ENCODE assay signal across 3 cellular contexts in genomic region chr1:226983998-226984364, GRCh38.
TF ChIP-seq lines count a peak whose summit lies in the region.

No MANE protein-coding gene starts in this region.

TF ChIP-seq in SK-N-SH treated with all-trans-retinoic acid at 6 μM for 48 hours, 23 proteins besides CTCF, POLR2A, EP300 and RAD21 (continued from another document):
- no peak for TF ChIP-seq PATZ1 (CRISPR knock-in tag; IDR thresholded peaks at IDR 0.05; ENCODE audit: borderline replicate concordance)
- TF ChIP-seq PPARA (CRISPR knock-in tag; IDR thresholded peaks at IDR 0.05; ENCODE audit: borderline replicate concordance), result no peak
- TF ChIP-seq CREB5 (CRISPR knock-in tag; IDR thresholded peaks at IDR 0.05; ENCODE audit: low read depth), result no peak
- TF ChIP-seq BACH2 (CRISPR knock-in tag; IDR thresholded peaks at IDR 0.05; ENCODE audit: borderline replicate concordance), result no peak
- TF ChIP-seq CSDC2 (CRISPR knock-in tag; IDR thresholded peaks at IDR 0.05), result no peak
- TF ChIP-seq SNAI2 (CRISPR knock-in tag; IDR thresholded peaks at IDR 0.05), result no peak
- TF ChIP-seq ZFP30 (CRISPR knock-in tag; IDR thresholded peaks at IDR 0.05), result no peak
- TF ChIP-seq ARNTL (CRISPR knock-in tag; IDR thresholded peaks at IDR 0.05; ENCODE audit: borderline replicate concordance, low read depth), result no peak
- no peak for TF ChIP-seq RARB (CRISPR knock-in tag; IDR thresholded peaks at IDR 0.05)

TF ChIP-seq in SK-N-SH, 30 proteins besides CTCF, POLR2A, EP300 and RAD21 (continued from another document):
- TF ChIP-seq PBX3 (IDR thresholded peaks at IDR 0.05) (no peak), TCF12 (IDR thresholded peaks at IDR 0.05) (no peak), CHD2 (IDR thresholded peaks at IDR 0.05; ENCODE audit: low read length, partially characterized antibody) (no peak), RXRA (IDR thresholded peaks at IDR 0.05; ENCODE audit: borderline replicate concordance, low read depth) (no peak), SIN3A (IDR thresholded peaks at IDR 0.05; ENCODE audit: borderline replicate concordance, low read depth, low read length) (no peak), IRF3 (IDR thresholded peaks at IDR 0.05; ENCODE audit: low read depth, low read length) (no peak), JUND (IDR thresholded peaks at IDR 0.05) (no peak), FOXM1 (IDR thresholded peaks at IDR 0.05; ENCODE audit: low read depth) (no peak), NRF1 (IDR thresholded peaks at IDR 0.05; ENCODE audit: low read depth, low read length) (no peak), SMC3 (IDR thresholded peaks at IDR 0.05; ENCODE audit: low read depth, low read length) (no peak), TAF1 (IDR thresholded peaks at IDR 0.05; ENCODE audit: borderline replicate concordance, low read depth, low read length) (no peak), RFX5 (IDR thresholded peaks at IDR 0.05; ENCODE audit: low read length) (no peak)

TF ChIP-seq in HEK293, 187 proteins besides CTCF, POLR2A, EP300 and RAD21 (continued from another document):
- TF ChIP-seq ZNF362 (tag by site-specific recombination; IDR thresholded peaks at IDR 0.05), result no peak
- TF ChIP-seq ZNF596 (tag by site-specific recombination; IDR thresholded peaks at IDR 0.05), result no peak
- no peak for TF ChIP-seq ZNF549 (tag by site-specific recombination; IDR thresholded peaks at IDR 0.05)
- no peak for TF ChIP-seq ZNF768 (tag by site-specific recombination; IDR thresholded peaks at IDR 0.05)
- 0 out of 2 replicates have a peak, but pooled peaks have one; percentile 30 for TF ChIP-seq ZNF600 (tag by site-specific recombination; IDR thresholded peaks at IDR 0.05)
- TF ChIP-seq ZBTB44 (tag by site-specific recombination; IDR thresholded peaks at IDR 0.05), result no peak
- no peak for TF ChIP-seq HIC1 (tag by site-specific recombination; IDR thresholded peaks at IDR 0.05)
- no peak for TF ChIP-seq ZNF280C (tag by site-specific recombination; IDR thresholded peaks at IDR 0.05)
- TF ChIP-seq ZSCAN30 (tag by site-specific recombination; IDR thresholded peaks at IDR 0.05), result no peak
- TF ChIP-seq ZNF292 (tag by site-specific recombination; IDR thresholded peaks at IDR 0.05; ENCODE audit: borderline replicate concordance, low read depth), result no peak
- no peak for TF ChIP-seq ZBTB1 (tag by site-specific recombination; IDR thresholded peaks at IDR 0.05)
- TF ChIP-seq ZBTB48 (tag by site-specific recombination; IDR thresholded peaks at IDR 0.05), result no peak
- TF ChIP-seq ZNF645 (tag by site-specific recombination; IDR thresholded peaks at IDR 0.05), result no peak
- no peak for TF ChIP-seq ZNF391 (tag by site-specific recombination; IDR thresholded peaks at IDR 0.05; ENCODE audit: borderline replicate concordance, low read depth)
- TF ChIP-seq ZIC2 (tag by site-specific recombination; IDR thresholded peaks at IDR 0.05), result peak; percentile 79
- no peak for TF ChIP-seq PBX3 (CRISPR knock-in tag; IDR thresholded peaks at IDR 0.05)
- no peak for TF ChIP-seq ZNF521 (tag by site-specific recombination; IDR thresholded peaks at IDR 0.05)
- no peak for TF ChIP-seq ZNF571 (tag by site-specific recombination; IDR thresholded peaks at IDR 0.05)
- no peak for TF ChIP-seq ZNF560 (tag by site-specific recombination; IDR thresholded peaks at IDR 0.05; ENCODE audit: borderline replicate concordance)
- no peak for TF ChIP-seq ZNF513 (tag by site-specific recombination; IDR thresholded peaks at IDR 0.05)
- no peak for TF ChIP-seq ZNF585B (tag by site-specific recombination; IDR thresholded peaks at IDR 0.05)
- TF ChIP-seq ZFP69B (tag by site-specific recombination; IDR thresholded peaks at IDR 0.05), result no peak
- no peak for TF ChIP-seq ZNF366 (tag by site-specific recombination; conservative IDR thresholded peaks at IDR 0.05)
- TF ChIP-seq KLF1 (tag by site-specific recombination; IDR thresholded peaks at IDR 0.05), result peak; percentile 49; the same call in 1 of the 2 replicates
- no peak for TF ChIP-seq ZNF792 (tag by site-specific recombination; IDR thresholded peaks at IDR 0.05)
- TF ChIP-seq ZNF514 (tag by site-specific recombination; IDR thresholded peaks at IDR 0.05), result no peak
- no peak for TF ChIP-seq ZNF660 (tag by site-specific recombination; IDR thresholded peaks at IDR 0.05)
- TF ChIP-seq BCL6B (tag by site-specific recombination; IDR thresholded peaks at IDR 0.05), result no peak
